ENCODE assay signal across 1 cellular context in genomic region chr3:152849996-152850578, GRCh38.
TF ChIP-seq lines count a peak whose summit lies in the region.

No MANE protein-coding gene starts in this region.

TF ChIP-seq in K562, 482 proteins besides CTCF, POLR2A, EP300 and RAD21 (continued from another document):
- TF ChIP-seq DMBX1 (CRISPR knock-in tag; IDR thresholded peaks at IDR 0.05; ENCODE audit: borderline replicate concordance) (peak; percentile 45; the same call in 1 of the 2 replicates), OTX1 (CRISPR knock-in tag; IDR thresholded peaks at IDR 0.05) (no peak), L3MBTL2 (IDR thresholded peaks at IDR 0.05) (peak; percentile 68), NCOR1 (IDR thresholded peaks at IDR 0.05) (peak; percentile 46; the same call in 1 of the 2 replicates), PKNOX1 (IDR thresholded peaks at IDR 0.05) (peak; percentile 53; the same call in 1 of the 2 replicates), ATF1 (CRISPR knock-in tag; IDR thresholded peaks at IDR 0.05) (no peak), ATF1 (tag; IDR thresholded peaks at IDR 0.05) (peak; percentile 25; the same call in 1 of the 2 replicates), TEAD1 (CRISPR knock-in tag; IDR thresholded peaks at IDR 0.05) (peak in 1 of 2 experiments; percentile 54; a peak in 1 of 4 replicates), SNIP1 (IDR thresholded peaks at IDR 0.05; ENCODE audit: low read depth) (0 out of 2 replicates have a peak, but pooled peaks have one; percentile 19), ATF6 (CRISPR knock-in tag; IDR thresholded peaks at IDR 0.05) (no peak), CEBPZ (IDR thresholded peaks at IDR 0.05; ENCODE audit: borderline replicate concordance, low read depth, low read length) (no peak), ZFP1 (CRISPR knock-in tag; IDR thresholded peaks at IDR 0.05) (no peak), JUND (IDR thresholded peaks at IDR 0.05; ENCODE audit: borderline replicate concordance, low read depth, low read length) (no peak), JUND (tag; IDR thresholded peaks at IDR 0.05; ENCODE audit: borderline replicate concordance, low read depth, low read length) (peak; percentile 71; the same call in 2 of the 3 replicates), CXXC5 (CRISPR knock-in tag; IDR thresholded peaks at IDR 0.05) (peak; percentile 33; the same call in 1 of the 2 replicates), SOX6 (IDR thresholded peaks at IDR 0.05) (peak; percentile 79), NRF1 (conservative IDR thresholded peaks at IDR 0.05 in 1 of 2, IDR thresholded peaks at IDR 0.05 in 1 of 2) (0 out of 4 replicates have a peak, but pooled peaks of 1 of the 2 experiments have one; percentile 13), C11orf30 (IDR thresholded peaks at IDR 0.05; ENCODE audit: low read depth) (peak; percentile 86), CSDE1 (IDR thresholded peaks at IDR 0.05) (no peak), ZBTB7A (IDR thresholded peaks at IDR 0.05; ENCODE audit: borderline replicate concordance, control insufficient read depth, low read depth, low read length) (no peak), NFRKB (IDR thresholded peaks at IDR 0.05; ENCODE audit: low read depth) (no peak)
